ENCODE assay signal across 27 cellular contexts in genomic region chr2:120531863-120532600, GRCh38.
DNase-seq lines count a peak whose midpoint lies in the region; ATAC-seq and TF ChIP-seq lines count a peak whose summit lies in the region.
"Had no signal": no experiment of that assay in that cellular context is flagged by ENCODE, and none has a peak within 500 bp of the region (broad histone marks: within the 10 kb centered on the region; RNA-seq: fewer than 3 reads in every experiment).

No MANE protein-coding gene starts in this region.

- H3K4me1 ChIP-seq in heart left ventricle (peaks cover 0 to 16% (median 0%) of the 10 kb centered on the region in 12 donors), psoas muscle (peaks cover 19% of the 10 kb centered on the region), vagina (peaks cover 18% of the 10 kb centered on the region), uterus (no peaks in the 10 kb centered on the region), breast epithelium (no peaks in the 10 kb centered on the region)
- H3K4me1 ChIP-seq: parathyroid adenoma had no signal

- intact Hi-C loops in heart left ventricle (cut with DNase I) = no loop called here
- intact Hi-C loops in psoas muscle (cut with DNase I) = loop anchor here in 1 of 2 donors (10.0 kb wide), 1 partner anchor 57 kb away; no protein-coding TSS in a partner anchor
- intact Hi-C loops in vagina (cut with DNase I) = no loop called here
- intact Hi-C loops in uterus (cut with DNase I; ENCODE audit: low total_unique reads) = no loop called here
- intact Hi-C loops in breast epithelium (cut with DNase I; ENCODE audit: low total_unique reads) = loop anchor here (5.0 kb wide), 1 partner anchor 1160 kb away; no protein-coding TSS in a partner anchor

- no peak for TF ChIP-seq POLR2A in heart left ventricle (IDR thresholded peaks at IDR 0.05)
- no peak for TF ChIP-seq POLR2A in vagina (IDR thresholded peaks at IDR 0.05)
- TF ChIP-seq POLR2A in uterus (IDR thresholded peaks at IDR 0.05) = no peak
- TF ChIP-seq POLR2A in breast epithelium (IDR thresholded peaks at IDR 0.05) = no peak

- DNase-seq in NCI-H82 (lab: John Stamatoyannopoulos, UW) (peak; percentile 9), NCI-H82 treated with DMSO at 0.1 percent for 48 hours (lab: John Stamatoyannopoulos, UW; ENCODE audit: unreplicated experiment) (no peak), heart left ventricle (peak in 1 of 5 donors; percentile 56), psoas muscle (peak; percentile 61 to 86), vagina (ENCODE audit: extremely low spot score in 2 of 2) (no peak), uterus (no peak), breast epithelium (ENCODE audit: low spot score in 2 of 2) (no peak)
- DNase-seq: activated CD4-positive, alpha-beta T cell treated with anti-CD3 and anti-CD28 coated beads, Interleukin-2, amount 50 U/mL, for 48 hours; activated CD4-positive, CD25-positive, alpha-beta regulatory T cell; activated gamma-delta T cell; amniotic stem cell; CD8-positive, alpha-beta memory T cell; cerebellar nuclear complex; DMS153; H7; midbrain; MM.1S; NCI-H146; NCI-H2171; NCI-H524 treated with DMSO at 0.1 percent for 48 hours; nephron progenitor cell; stimulated activated naive B cell treated with anti-CD40 and anti-IgM and Interleukin-4, amounts not matched to agents 10 μg/mL and 1 μg/mL and 100 μg/mL, for 72 hours; T-helper 9 cell had no signal

- H3K9me3 ChIP-seq in heart left ventricle = peaks cover 0 to 11% (median 0%) of the 10 kb centered on the region in 12 donors
- H3K9me3 ChIP-seq in psoas muscle = no peaks in the 10 kb centered on the region
- no peaks in the 10 kb centered on the region for H3K9me3 ChIP-seq in vagina
- H3K9me3 ChIP-seq in uterus = no peaks in the 10 kb centered on the region
- no peaks in the 10 kb centered on the region for H3K9me3 ChIP-seq in breast epithelium
- H3K9me3 ChIP-seq: thoracic aorta had no signal

- 34 to 64% (median 44%) methylated on average over 2 to 4 of the region's 4 CpGs for WGBS in heart left ventricle, 4 donors
- 14 to 37% (median 26%) methylated on average over 4 of the region's 4 CpGs for WGBS in psoas muscle, 3 donors

- ATAC-seq in heart left ventricle (peak; percentile 33 to 60 (median 49)), psoas muscle (peak; percentile 65 to 92 (median 91)), GM21786 (IDR thresholded peaks at IDR 0.05; ENCODE audit: unreplicated experiment) (no peak)
- ATAC-seq: stimulated activated naive B cell treated with anti-CD40 and anti-IgM and Interleukin-4, amounts not matched to agents 10 μg/mL and 1 μg/mL and 100 μg/mL, for 72 hours had no signal

- H3K4me3 ChIP-seq in heart left ventricle = no peak overlapping the region
- H3K4me3 ChIP-seq in psoas muscle = no peak overlapping the region
- H3K4me3 ChIP-seq in vagina = no peak overlapping the region
- no peak overlapping the region for H3K4me3 ChIP-seq in uterus
- H3K4me3 ChIP-seq in breast epithelium = no peak overlapping the region
- H3K4me3 ChIP-seq: thoracic aorta had no signal

- H3K36me3 ChIP-seq in heart left ventricle = no peaks in the 10 kb centered on the region
- H3K36me3 ChIP-seq in psoas muscle (ENCODE audit: insufficient read depth in 1 of 2, low read depth in 1 of 2) = no peaks in the 10 kb centered on the region
- no peaks in the 10 kb centered on the region for H3K36me3 ChIP-seq in vagina
- H3K36me3 ChIP-seq in uterus = no peaks in the 10 kb centered on the region
- H3K36me3 ChIP-seq in breast epithelium = no peaks in the 10 kb centered on the region
- H3K36me3 ChIP-seq: thoracic aorta had no signal

- H3K27me3 ChIP-seq in heart left ventricle (no peaks in the 10 kb centered on the region), psoas muscle (ENCODE audit: insufficient read depth in 3 of 3, low read length in 2 of 3) (no peaks in the 10 kb centered on the region), vagina (no peaks in the 10 kb centered on the region), uterus (no peaks in the 10 kb centered on the region), breast epithelium (no peaks in the 10 kb centered on the region)

- H3K27ac ChIP-seq in heart left ventricle (no peak overlapping the region), psoas muscle (peak overlapping the region; percentile 37), vagina (peak overlapping the region; percentile 14), uterus (no peak overlapping the region), breast epithelium (peak overlapping the region in 1 of 2 donors; percentile 44)
- H3K27ac ChIP-seq: 22Rv1, parathyroid adenoma, thoracic aorta had no signal

- TF ChIP-seq CTCF in heart left ventricle (IDR thresholded peaks at IDR 0.05) = no peak
- no peak for TF ChIP-seq CTCF in psoas muscle (IDR thresholded peaks at IDR 0.05)
- TF ChIP-seq CTCF in vagina (IDR thresholded peaks at IDR 0.05) = no peak
- no peak for TF ChIP-seq CTCF in uterus (IDR thresholded peaks at IDR 0.05)
- TF ChIP-seq CTCF in breast epithelium (IDR thresholded peaks at IDR 0.05) = no peak

Comparison
In these comparisons a context has a peak if more than half of its experiments do, and no peak if none do; other contexts are left out.
1. DNase-seq: peak in NCI-H82 (single experiment) and psoas muscle (2 of 2); none in NCI-H82 treated with DMSO at 0.1 percent for 48 hours (single experiment), vagina (0 of 2), uterus (0 of 2) and breast epithelium (0 of 2).
2. H3K27ac ChIP-seq: peak in psoas muscle (single experiment) and vagina (single experiment); none in heart left ventricle (0 of 12) and uterus (0 of 2).